13 cellular contexts compared by ENCODE assay signal in genomic region chr21:14825405-14826032, GRCh38.
A peak's percentile ranks its signal among the peaks of the same experiment; 100 is the strongest.
DNase-seq lines count a peak whose midpoint lies in the region; ATAC-seq and TF ChIP-seq lines count a peak whose summit lies in the region.
"Had no signal": no experiment of that assay in that cellular context is flagged by ENCODE, and none has a peak within 500 bp of the region (broad histone marks: within the 10 kb centered on the region; RNA-seq: fewer than 3 reads in every experiment).

No MANE protein-coding gene starts in this region.

- intact Hi-C loops in lower leg skin (cut with DNase I; ENCODE audit: low total_unique reads), result no loop called here

- no peak overlapping the region for H3K4me3 ChIP-seq in lower leg skin (ENCODE audit: low read depth, poor library complexity, severe bottlenecking)
- H3K4me3 ChIP-seq: testis had no signal

- DNase-seq in lower leg skin (ENCODE audit: low spot score in 2 of 2) (no peak), DMS 273 treated with DMSO at 0.1 percent for 48 hours (lab: John Stamatoyannopoulos, UW) (no peak)
- DNase-seq in activated CD8-positive, alpha-beta memory T cell treated with anti-CD3 and anti-CD28 coated beads for 24 hours, result no peak
- no peak for DNase-seq in activated effector memory CD4-positive, alpha-beta T cell treated with anti-CD3 and anti-CD28 coated beads, Interleukin-2, amount 50 U/mL, for 16 hours
- DNase-seq: CD8-positive, alpha-beta memory T cell; H7; NCI-H1092; SHP77; testis had no signal

- no peak for TF ChIP-seq CTCF in lower leg skin (IDR thresholded peaks at IDR 0.05)

- peak; percentile 72 for ATAC-seq in GM18511 (IDR thresholded peaks at IDR 0.05; ENCODE audit: unreplicated experiment)
- peak; percentile 79 for ATAC-seq in GM19395 (IDR thresholded peaks at IDR 0.05; ENCODE audit: unreplicated experiment)
- peak; percentile 75 for ATAC-seq in HG02678 (IDR thresholded peaks at IDR 0.05; ENCODE audit: unreplicated experiment)
- peak; percentile 63 for ATAC-seq in HG03520 (IDR thresholded peaks at IDR 0.05; ENCODE audit: unreplicated experiment)

- no peak for TF ChIP-seq POLR2A in lower leg skin (IDR thresholded peaks at IDR 0.05)

- 84 to 90% methylated on average over 3 of the region's 3 CpGs for WGBS in lower leg skin, 2 donors
